19 cellular contexts compared by ENCODE assay signal in the genomic region with DNA sequence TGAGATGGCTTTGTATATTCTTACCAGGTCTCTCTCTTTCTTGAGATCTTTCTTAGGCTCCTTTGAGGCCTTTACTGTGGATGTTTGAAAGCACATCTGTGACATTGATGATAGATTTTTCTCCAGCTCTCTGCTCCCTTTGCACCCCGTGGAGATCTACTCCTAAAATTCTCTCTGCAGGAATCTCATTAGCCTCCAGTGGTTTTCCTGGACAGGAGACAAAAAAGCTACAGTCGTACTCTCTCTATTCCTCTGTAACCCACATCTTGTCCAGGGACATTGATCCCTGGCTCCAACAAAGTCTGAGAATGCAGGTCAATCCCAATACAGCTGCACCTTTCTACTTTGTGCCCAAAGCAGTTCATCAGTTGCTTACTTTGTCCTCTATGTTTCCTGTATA.
DNase-seq lines count a peak whose midpoint lies in the region; ATAC-seq, FAIRE-seq and TF ChIP-seq lines count a peak whose summit lies in the region.
"Had no signal": no experiment of that assay in that cellular context is flagged by ENCODE, and none has a peak within 500 bp of the region (broad histone marks: within the 10 kb centered on the region; RNA-seq: fewer than 3 reads in every experiment).

No MANE protein-coding gene starts in this region.

- H3K4me2 ChIP-seq in OCI-LY7 (ENCODE audit: low read length) (peak overlapping the region; percentile 18; the same call in 1 of the 2 replicates), H1 (ENCODE audit: insufficient read depth in 1 of 2, low read depth in 2 of 2, low read length in 2 of 2) (no peak overlapping the region)
- H3K4me2 ChIP-seq: KMS-11 had no signal

- H2BK15ac ChIP-seq in H1 (ENCODE audit: low read length), result no peak overlapping the region

- no peaks in the 10 kb centered on the region for H3K9me3 ChIP-seq in OCI-LY7 (ENCODE audit: low read length)
- H3K9me3 ChIP-seq in H1 (ENCODE audit: insufficient read depth in 2 of 2, low read depth in 1 of 2, low read length in 1 of 2), result no peaks in the 10 kb centered on the region
- H3K9me3 ChIP-seq: BE2C, Caco-2 had no signal

- FAIRE-seq in H54 (lab: Jason Lieb, UNC) (peak; percentile 61), H1 (lab: Jason Lieb, UNC) (no peak)
- FAIRE-seq: A204.1 had no signal

- no peaks in the 10 kb centered on the region for H3K36me3 ChIP-seq in OCI-LY7 (ENCODE audit: insufficient read depth, low read length)
- no peaks in the 10 kb centered on the region for H3K36me3 ChIP-seq in H1 (ENCODE audit: control insufficient read depth in 2 of 4, insufficient read depth in 4 of 4, low read length in 3 of 4)
- H3K36me3 ChIP-seq: BE2C had no signal

- H3K27ac Mint-ChIP-seq in osteocyte (ENCODE audit: unreplicated experiment), result peak overlapping the region; percentile 92
- H3K27ac Mint-ChIP-seq: CD8-positive, alpha-beta T cell; IgD-negative memory B cell had no signal

- H2BK12ac ChIP-seq in H1 (ENCODE audit: low read depth, low read length), result peak overlapping the region; percentile 85

- no peak for DNase-seq in H54 (ENCODE audit: insufficient read length, low spot score)
- no peak for DNase-seq in OCI-LY7 (ENCODE audit: low spot score)
- DNase-seq in H1 (ENCODE audit: low read depth in 1 of 2, low spot score in 2 of 2), result no peak
- DNase-seq in osteocyte (ENCODE audit: extremely low spot score, unreplicated experiment), result no peak
- DNase-seq in stimulated activated CD4-positive, alpha-beta T cell treated with anti-CD3 and anti-CD28 coated beads, Interleukin-12 subunit alpha, Interleukin-12 subunit beta, amount 100 ng/mL, for 4 hours, result no peak
- DNase-seq in amygdala (lab: John Stamatoyannopoulos, UW), result no peak
- DNase-seq: BE2C; Caco-2; CD8-positive, alpha-beta T cell; DND-41; GDM1; GOT3 had no signal

- no peak overlapping the region for H3K4ac ChIP-seq in H1 (replicated peaks; ENCODE audit: insufficient read length, low read depth, low read length)

- H2AFZ ChIP-seq in OCI-LY7 (ENCODE audit: low read length), result peak overlapping the region; percentile 58; the same call in 1 of the 2 replicates
- no peak overlapping the region for H2AFZ ChIP-seq in H1 (ENCODE audit: low read length)

- no peak overlapping the region for H3K9ac ChIP-seq in H1 (replicated peaks in 1 of 4; ENCODE audit: extremely low read depth in 1 of 4, low read depth in 3 of 4, low read length in 3 of 4)
- H3K9ac ChIP-seq: KMS-11 had no signal

- no peak overlapping the region for H4K5ac ChIP-seq in H1 (ENCODE audit: insufficient read length, low read depth, low read length)

- no peak overlapping the region for H3K27ac ChIP-seq in OCI-LY7 (ENCODE audit: low read depth, low read length, poor library complexity, severe bottlenecking)
- H3K27ac ChIP-seq in H1 (ENCODE audit: low read depth, low read length), result no peak overlapping the region
- H3K27ac ChIP-seq: C4-2B, KMS-11 had no signal

- H3K27me3 ChIP-seq in H1 (replicated peaks in 1 of 4; ENCODE audit: control insufficient read depth in 3 of 4, extremely low read depth in 1 of 4, insufficient read depth in 3 of 4, low read length in 3 of 4), result no peaks in the 10 kb centered on the region
- H3K27me3 ChIP-seq: BE2C had no signal

- POLR2A ChIA-PET in OCI-LY7 (lab: Charles Lee) (interaction anchor here (0.6 to 1.3 kb wide), 5 partner anchors 17 to 872 kb away, joined by 3 to 6 read pairs (median 4); no protein-coding TSS in a partner anchor), H1 (lab: Charles Lee; ENCODE audit: partially characterized antibody) (no interaction called here)

- H3K79me1 ChIP-seq in H1 (ENCODE audit: low read depth, low read length), result no peaks in the 10 kb centered on the region

- H3K23ac ChIP-seq in H1 (ENCODE audit: insufficient read length), result no peak overlapping the region

- BruUV-seq in OCI-LY7 (replicated peaks; lab: Mats Ljungman, UMichigan), result no TSS peak

- no peak overlapping the region for H3K4me3 Mint-ChIP-seq in osteocyte (ENCODE audit: unreplicated experiment)
- H3K4me3 Mint-ChIP-seq: CD8-positive, alpha-beta T cell; IgD-negative memory B cell had no signal

- H3K9me3 Mint-ChIP-seq in osteocyte (ENCODE audit: unreplicated experiment), result no peaks in the 10 kb centered on the region
- H3K9me3 Mint-ChIP-seq: CD8-positive, alpha-beta T cell had no signal

- no peak overlapping the region for H3K14ac ChIP-seq in H1 (ENCODE audit: insufficient read length)

- no peak overlapping the region for H3K56ac ChIP-seq in H1 (replicated peaks; ENCODE audit: insufficient read length, low read depth, low read length)

- no peak overlapping the region for H2BK120ac ChIP-seq in H1 (replicated peaks; ENCODE audit: low read depth, low read length)

- no peaks in the 10 kb centered on the region for H4K20me1 ChIP-seq in OCI-LY7 (ENCODE audit: insufficient read depth, low read length)
- no peaks in the 10 kb centered on the region for H4K20me1 ChIP-seq in H1 (replicated peaks in 1 of 2; ENCODE audit: control insufficient read depth in 1 of 2, insufficient read depth in 2 of 2, low read length in 2 of 2)

- H2AK5ac ChIP-seq in H1 (ENCODE audit: low read depth, low read length), result no peak overlapping the region

- TF ChIP-seq RAD21 in H1 (IDR thresholded peaks at IDR 0.05 in 1 of 2, conservative IDR thresholded peaks at IDR 0.05 in 1 of 2; ENCODE audit: low read depth in 2 of 2, low read length in 2 of 2), result no peak

- H3K4me1 ChIP-seq in OCI-LY7 (ENCODE audit: insufficient read depth, low read length, poor library complexity, severe bottlenecking), result no peaks in the 10 kb centered on the region
- H3K4me1 ChIP-seq in H1 (replicated peaks in 1 of 4; ENCODE audit: control insufficient read depth in 3 of 4, insufficient read depth in 4 of 4, low read length in 3 of 4), result peaks cover 0 to 11% (median 3%) of the 10 kb centered on the region in 4 experiments; a peak in 3 of 7 replicates
- H3K4me1 ChIP-seq: Caco-2 had no signal

- H2BK20ac ChIP-seq in H1 (ENCODE audit: low read length), result no peak overlapping the region

- H3K79me2 ChIP-seq in OCI-LY7 (ENCODE audit: insufficient read depth, low read depth, low read length) (no peaks in the 10 kb centered on the region), H1 (ENCODE audit: control insufficient read depth in 1 of 2, insufficient read depth in 2 of 2, low read length in 2 of 2) (no peaks in the 10 kb centered on the region)

- no peak overlapping the region for H4K8ac ChIP-seq in H1 (ENCODE audit: extremely low read depth, insufficient read depth, low read length)

- no peak for TF ChIP-seq POLR2A in H54 (IDR thresholded peaks at IDR 0.05; ENCODE audit: low read depth, low read length)
- TF ChIP-seq POLR2A in H1 (IDR thresholded peaks at IDR 0.05; ENCODE audit: control extremely low read depth in 1 of 2, low read depth in 2 of 2, low read length in 2 of 2), result no peak

- H3K4me1 Mint-ChIP-seq in osteocyte (ENCODE audit: unreplicated experiment), result peaks cover 54% of the 10 kb centered on the region
- H3K4me1 Mint-ChIP-seq: IgD-negative memory B cell had no signal

- H2BK5ac ChIP-seq in H1 (ENCODE audit: low read depth, low read length), result no peak overlapping the region

- peaks cover 10% of the 10 kb centered on the region for H3K36me3 Mint-ChIP-seq in osteocyte (ENCODE audit: unreplicated experiment)
- H3K36me3 Mint-ChIP-seq: CD8-positive, alpha-beta T cell; IgD-negative memory B cell had no signal

- TF ChIP-seq EP300 in H1 (IDR thresholded peaks at IDR 0.05; ENCODE audit: borderline replicate concordance in 1 of 2, low read depth in 2 of 2, low read length in 2 of 2), result no peak

- no peak overlapping the region for H3K4me3 ChIP-seq in OCI-LY7 (ENCODE audit: low read depth, low read length, poor library complexity, severe bottlenecking)
- H3K4me3 ChIP-seq in H1 (ENCODE audit: extremely low read depth in 1 of 4, insufficient read depth in 2 of 4, low read depth in 3 of 4, low read length in 4 of 4), result no peak overlapping the region

- no peaks in the 10 kb centered on the region for H3K23me2 ChIP-seq in H1 (ENCODE audit: low read depth, low read length)

- CTCF ChIA-PET in OCI-LY7 (lab: Charles Lee; ENCODE audit: unreplicated experiment), result no interaction called here
- CTCF ChIA-PET in H1 (lab: Charles Lee; ENCODE audit: partially characterized antibody), result no interaction called here

- H3K9me2 ChIP-seq in OCI-LY7 (ENCODE audit: insufficient read depth, low read length), result no peaks in the 10 kb centered on the region

- intact Hi-C loops in OCI-LY7 (cut with micrococcal nuclease; ENCODE audit: unreplicated experiment), result no loop called here

- H3K27me3 Mint-ChIP-seq in osteocyte (ENCODE audit: unreplicated experiment), result no peaks in the 10 kb centered on the region
- H3K27me3 Mint-ChIP-seq: IgD-negative memory B cell had no signal

- no peak for TF ChIP-seq CTCF in OCI-LY7 (conservative IDR thresholded peaks at IDR 0.05; ENCODE audit: low read length)
- TF ChIP-seq CTCF in H1 (IDR thresholded peaks at IDR 0.05; ENCODE audit: control extremely low read depth in 1 of 3, insufficient read depth in 1 of 3, low read depth in 1 of 3, low read length in 3 of 3), result no peak
- TF ChIP-seq CTCF in osteocyte (IDR thresholded peaks at IDR 0.05), result no peak

- peak overlapping the region; percentile 16 for H4K91ac ChIP-seq in H1 (replicated peaks; ENCODE audit: insufficient read length, low read length)

- H3K18ac ChIP-seq in H1 (ENCODE audit: extremely low read depth, low read length), result 0 out of 2 replicates have a peak overlapping the region, but pooled peaks have one; percentile 13

- ATAC-seq in HG03196 (IDR thresholded peaks at IDR 0.05; ENCODE audit: unreplicated experiment) (no peak), GM21717 (IDR thresholded peaks at IDR 0.05; ENCODE audit: unreplicated experiment) (no peak)
- ATAC-seq: CD8-positive, alpha-beta T cell; HCT116 had no signal

- 84% methylated on average over 2 of the region's 2 CpGs; no CpG with 5 or more reads in 1 of the 2 experiments for WGBS in H1 (ENCODE audit: extremely low coverage in 1 of 2, insufficient coverage in 1 of 2, insufficient read length in 1 of 2, insufficient replicate concordance in 2 of 2, low coverage in 1 of 2, low lambda C conversion rate in 2 of 2, missing lambda C conversion rate in 1 of 2), 2 experiments

TF ChIP-seq in H1, 55 proteins besides CTCF, POLR2A, EP300 and RAD21:
- no peak for TF ChIP-seq PHF8 (conservative IDR thresholded peaks at IDR 0.05; ENCODE audit: low read depth, low read length)
- TF ChIP-seq CHD2 (IDR thresholded peaks at IDR 0.05; ENCODE audit: low read length), result no peak
- no peak for TF ChIP-seq KDM5A (IDR thresholded peaks at IDR 0.05; ENCODE audit: low read length)
- no peak for TF ChIP-seq BRCA1 (IDR thresholded peaks at IDR 0.05; ENCODE audit: low read depth, low read length)
- TF ChIP-seq SUZ12 (IDR thresholded peaks at IDR 0.05; ENCODE audit: low read length), result no peak
TF ChIP-seq in H1: peak in this region for 0.
